In genomic region chr11:129320485-129320884, GRCh38 we compare ENCODE assay signal across 1 cellular context.
TF ChIP-seq lines count a peak whose summit lies in the region.

No MANE protein-coding gene starts in this region.

TF ChIP-seq in liver, 16 proteins besides CTCF, POLR2A, EP300 and RAD21 (continued from another document):
- TF ChIP-seq ZBTB33 (IDR thresholded peaks at IDR 0.05) (no peak), EGR1 (IDR thresholded peaks at IDR 0.05; ENCODE audit: low read depth in 2 of 2) (peak in 1 of 2 donors; percentile 21), REST (IDR thresholded peaks at IDR 0.05) (no peak), FOXA2 (IDR thresholded peaks at IDR 0.05) (no peak), NR2F2 (IDR thresholded peaks at IDR 0.05) (no peak), FOXA1 (IDR thresholded peaks at IDR 0.05) (no peak), TAF1 (conservative IDR thresholded peaks at IDR 0.05) (no peak), YY1 (IDR thresholded peaks at IDR 0.05) (no peak), MAX (IDR thresholded peaks at IDR 0.05) (no peak), GABPA (IDR thresholded peaks at IDR 0.05 in 1 of 2, conservative IDR thresholded peaks at IDR 0.05 in 1 of 2) (no peak)
